In genomic region chr1:31811605-31812004, GRCh38 we compare ENCODE assay signal across 9 cellular contexts.
DNase-seq lines count a peak whose midpoint lies in the region; ATAC-seq lines count a peak whose summit lies in the region.
"Had no signal": no experiment of that assay in that cellular context is flagged by ENCODE, and none has a peak within 500 bp of the region (broad histone marks: within the 10 kb centered on the region; RNA-seq: fewer than 3 reads in every experiment).

No MANE protein-coding gene starts in this region.

- no peaks in the 10 kb centered on the region for H3K9me3 ChIP-seq in NT2/D1 (ENCODE audit: insufficient read depth, low read length)

- H3K36me3 ChIP-seq in NT2/D1 (ENCODE audit: insufficient read depth, insufficient read length, low read length): no peaks in the 10 kb centered on the region

- H3K4me1 ChIP-seq in NT2/D1 (ENCODE audit: insufficient read depth, insufficient read length): peaks cover 11% of the 10 kb centered on the region

- peak; percentile 29 for DNase-seq in NCI-H1436 (lab: John Stamatoyannopoulos, UW)
- DNase-seq in NCI-H1436 treated with DMSO at 0.1 percent for 48 hours (lab: John Stamatoyannopoulos, UW): no peak
- peak; percentile 65 for DNase-seq in NT2/D1 (ENCODE audit: low read depth, low spot score)
- peak; percentile 97 for DNase-seq in globus pallidus (ENCODE audit: low spot score)
- DNase-seq in stimulated activated CD8-positive, alpha-beta memory T cell treated with anti-CD3 and anti-CD28 coated beads, Interleukin-4, amount 100 ng/mL, for 48 hours: peak; percentile 18
- DNase-seq in SKM-1 treated with dmso at 0.1 percent for 144 hours (lab: John Stamatoyannopoulos, UW; ENCODE audit: unreplicated experiment): no peak
- no peak for DNase-seq in activated naive CD4-positive, alpha-beta T cell (lab: John Stamatoyannopoulos, UW)
- DNase-seq: activated naive CD4-positive, alpha-beta T cell treated with Interleukin-2 at 50 U/mL for 16 hours had no signal

- H3K4me3 ChIP-seq in NT2/D1 (ENCODE audit: insufficient read length, low read depth): no peak overlapping the region

- no peak for ATAC-seq in HG03565 (IDR thresholded peaks at IDR 0.05; ENCODE audit: unreplicated experiment)

- H3K9ac ChIP-seq in NT2/D1 (ENCODE audit: insufficient read length, low read depth): no peak overlapping the region

- H3K27me3 ChIP-seq in NT2/D1 (ENCODE audit: insufficient read depth, insufficient read length): no peaks in the 10 kb centered on the region

Comparison
In these comparisons a context has a peak if more than half of its experiments do, and no peak if none do; other contexts are left out.
1. DNase-seq: peak in NCI-H1436 (single experiment), NT2/D1 (single experiment), globus pallidus (single experiment) and stimulated activated CD8-positive, alpha-beta memory T cell treated with anti-CD3 and anti-CD28 coated beads, Interleukin-4, amount 100 ng/mL, for 48 hours (single experiment); none in NCI-H1436 treated with DMSO at 0.1 percent for 48 hours (single experiment), SKM-1 treated with dmso at 0.1 percent for 144 hours (single experiment) and activated naive CD4-positive, alpha-beta T cell (0 of 4).